13 cellular contexts compared by ENCODE assay signal in genomic region chr15:46120713-46121112, GRCh38.
DNase-seq lines count a peak whose midpoint lies in the region; TF ChIP-seq lines count a peak whose summit lies in the region.
"Had no signal": no experiment of that assay in that cellular context is flagged by ENCODE, and none has a peak within 500 bp of the region (broad histone marks: within the 10 kb centered on the region; RNA-seq: fewer than 3 reads in every experiment).

No MANE protein-coding gene starts in this region.

- H4K20me1 ChIP-seq in BLaER1 (no peaks in the 10 kb centered on the region), OCI-LY3 (ENCODE audit: insufficient read depth, low read length) (no peaks in the 10 kb centered on the region)

- TF ChIP-seq CTCF in HFF-Myc (IDR thresholded peaks at IDR 0.05; ENCODE audit: low read depth, low read length, missing control alignments) = no peak
- TF ChIP-seq CTCF in OCI-LY3 (IDR thresholded peaks at IDR 0.05; ENCODE audit: low read depth, low read length) = no peak

- peak; percentile 1 for DNase-seq in HFF-Myc (ENCODE audit: extremely low read depth, low read depth)
- peak; percentile 47 for DNase-seq in fibroblast of peridontal ligament (ENCODE audit: extremely low read depth)
- DNase-seq in DMS79 (lab: John Stamatoyannopoulos, UW) = no peak
- DNase-seq in COLO829 (ENCODE audit: low spot score) = no peak
- DNase-seq in effector memory CD4-positive, alpha-beta T cell = no peak
- DNase-seq: ACHN; Caco-2; CD8-positive, alpha-beta T cell; DMS53; HFFc6 had no signal

- H3K9me3 ChIP-seq in BLaER1 (peaks cover 14% of the 10 kb centered on the region), OCI-LY3 (ENCODE audit: insufficient read depth, low read length) (no peaks in the 10 kb centered on the region; the same call in 1 of the 2 replicates)
- H3K9me3 ChIP-seq in effector memory CD4-positive, alpha-beta T cell (ENCODE audit: control insufficient read depth, low read length) = no peaks in the 10 kb centered on the region
- H3K9me3 ChIP-seq: HAP-1 had no signal

- H3K4me3 ChIP-seq in BLaER1 (no peak overlapping the region), HFF-Myc (replicated peaks; ENCODE audit: low read depth, low read length) (no peak overlapping the region), OCI-LY3 (ENCODE audit: low read length) (no peak overlapping the region)
- H3K4me3 ChIP-seq in effector memory CD4-positive, alpha-beta T cell (ENCODE audit: insufficient read depth, low read depth, low read length, poor library complexity, severe bottlenecking) = no peak overlapping the region
- H3K4me3 ChIP-seq: HAP-1 had no signal

- H3K9ac ChIP-seq in BLaER1 (no peak overlapping the region), OCI-LY3 (ENCODE audit: low read length) (no peak overlapping the region)

- H3K4me1 ChIP-seq in BLaER1 (peaks cover 7% of the 10 kb centered on the region; the same call in 1 of the 2 replicates), OCI-LY3 (ENCODE audit: low read length) (peaks cover 28% of the 10 kb centered on the region)
- no peaks in the 10 kb centered on the region for H3K4me1 ChIP-seq in effector memory CD4-positive, alpha-beta T cell (ENCODE audit: control insufficient read depth, insufficient read depth, low read length, poor library complexity, severe bottlenecking)
- H3K4me1 ChIP-seq: Caco-2, HAP-1 had no signal

- H2AFZ ChIP-seq in OCI-LY3 (ENCODE audit: low read depth, low read length) = no peak overlapping the region

- H3K27me3 ChIP-seq in BLaER1 (no peaks in the 10 kb centered on the region), OCI-LY3 (ENCODE audit: low read depth, low read length) (no peaks in the 10 kb centered on the region)
- no peaks in the 10 kb centered on the region for H3K27me3 ChIP-seq in effector memory CD4-positive, alpha-beta T cell (replicated peaks; ENCODE audit: control insufficient read depth, insufficient read depth, low read length, poor library complexity, severe bottlenecking)

- H3K36me3 ChIP-seq in BLaER1 (no peaks in the 10 kb centered on the region), OCI-LY3 (replicated peaks; ENCODE audit: low read depth, low read length) (no peaks in the 10 kb centered on the region)
- H3K36me3 ChIP-seq in effector memory CD4-positive, alpha-beta T cell (ENCODE audit: control insufficient read depth, insufficient read depth, low read length) = no peaks in the 10 kb centered on the region
- H3K36me3 ChIP-seq: HAP-1 had no signal

- H3K27ac ChIP-seq in BLaER1 (no peak overlapping the region), OCI-LY3 (ENCODE audit: low read length) (peak overlapping the region; percentile 58)
- no peak overlapping the region for H3K27ac ChIP-seq in effector memory CD4-positive, alpha-beta T cell (ENCODE audit: insufficient read depth, low read length, poor library complexity, severe bottlenecking)

- H3K79me2 ChIP-seq in OCI-LY3 (ENCODE audit: low read length) = no peaks in the 10 kb centered on the region

- peak overlapping the region; percentile 20; the same call in 1 of the 2 replicates for H3K4me2 ChIP-seq in BLaER1
- peak overlapping the region; percentile 33 for H3K4me2 ChIP-seq in OCI-LY3 (ENCODE audit: low read length)

Comparison
In these comparisons a context has a peak if more than half of its experiments do, and no peak if none do; other contexts are left out.
1. DNase-seq: peak in HFF-Myc (single experiment) and fibroblast of peridontal ligament (single experiment); none in DMS79 (single experiment), COLO829 (single experiment) and effector memory CD4-positive, alpha-beta T cell (0 of 3).